Comparison of ENCODE assay signal across 1 cellular context in the genomic region with DNA sequence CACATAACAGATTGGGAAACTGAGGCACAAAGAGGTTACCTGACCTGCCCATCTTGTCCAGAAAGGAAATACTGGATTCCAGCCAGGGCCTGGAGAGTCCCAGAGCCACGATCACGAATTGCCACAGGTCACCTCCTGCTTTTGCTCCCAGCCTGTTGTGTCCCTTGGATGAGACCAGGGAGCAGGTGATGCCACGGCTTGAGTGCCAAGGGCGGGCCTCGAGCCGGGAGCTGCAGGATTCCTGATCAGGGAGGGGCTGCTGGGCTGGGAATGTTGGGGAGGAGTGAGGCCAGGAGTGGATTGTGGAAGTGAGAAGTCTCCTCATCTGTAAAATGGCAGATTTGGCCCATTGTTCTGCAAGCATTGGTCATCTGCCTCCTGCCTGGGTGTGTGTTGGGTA.
TF ChIP-seq lines count a peak whose summit lies in the region.

No MANE protein-coding gene starts in this region.

TF ChIP-seq in H1, 55 proteins besides CTCF, POLR2A, EP300 and RAD21:
- TF ChIP-seq ATF2 (IDR thresholded peaks at IDR 0.05; ENCODE audit: low read length) = no peak
- no peak for TF ChIP-seq EGR1 (IDR thresholded peaks at IDR 0.05; ENCODE audit: borderline replicate concordance, low read depth, low read length)
- TF ChIP-seq CREB1 (IDR thresholded peaks at IDR 0.05) = no peak
- no peak for TF ChIP-seq HDAC2 (IDR thresholded peaks at IDR 0.05; ENCODE audit: borderline replicate concordance in 1 of 2, low read depth in 2 of 2, low read length in 2 of 2)
- no peak for TF ChIP-seq YY1 (IDR thresholded peaks at IDR 0.05; ENCODE audit: low read depth, low read length)
- TF ChIP-seq CBX5 (IDR thresholded peaks at IDR 0.05; ENCODE audit: low read depth, low read length) = no peak
- TF ChIP-seq, protein P1, sequence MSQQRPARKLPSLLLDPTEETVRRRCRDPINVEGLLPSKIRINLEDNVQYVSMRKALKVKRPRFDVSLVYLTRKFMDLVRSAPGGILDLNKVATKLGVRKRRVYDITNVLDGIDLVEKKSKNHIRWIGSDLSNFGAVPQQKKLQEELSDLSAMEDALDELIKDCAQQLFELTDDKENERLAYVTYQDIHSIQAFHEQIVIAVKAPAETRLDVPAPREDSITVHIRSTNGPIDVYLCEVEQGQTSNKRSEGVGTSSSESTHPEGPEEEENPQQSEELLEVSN (IDR thresholded peaks at IDR 0.05) = no peak
- no peak for TF ChIP-seq GTF2F1 (IDR thresholded peaks at IDR 0.05; ENCODE audit: borderline replicate concordance, low read depth, low read length)
- no peak for TF ChIP-seq SRF (IDR thresholded peaks at IDR 0.05; ENCODE audit: low read depth, low read length)
- TF ChIP-seq SIX5 (IDR thresholded peaks at IDR 0.05; ENCODE audit: low read depth, low read length) = no peak
- TF ChIP-seq RNF2 (IDR thresholded peaks at IDR 0.05; ENCODE audit: borderline replicate concordance, low read depth, low read length, missing control alignments, poor library complexity, severe bottlenecking) = no peak
- TF ChIP-seq ASH2L (IDR thresholded peaks at IDR 0.05; ENCODE audit: low read length) = no peak
- TF ChIP-seq CTBP2 (IDR thresholded peaks at IDR 0.05; ENCODE audit: borderline replicate concordance, insufficient read depth, insufficient read length, low read length) = no peak
